Comparison of ENCODE assay signal across 7 cellular contexts in the genomic region with DNA sequence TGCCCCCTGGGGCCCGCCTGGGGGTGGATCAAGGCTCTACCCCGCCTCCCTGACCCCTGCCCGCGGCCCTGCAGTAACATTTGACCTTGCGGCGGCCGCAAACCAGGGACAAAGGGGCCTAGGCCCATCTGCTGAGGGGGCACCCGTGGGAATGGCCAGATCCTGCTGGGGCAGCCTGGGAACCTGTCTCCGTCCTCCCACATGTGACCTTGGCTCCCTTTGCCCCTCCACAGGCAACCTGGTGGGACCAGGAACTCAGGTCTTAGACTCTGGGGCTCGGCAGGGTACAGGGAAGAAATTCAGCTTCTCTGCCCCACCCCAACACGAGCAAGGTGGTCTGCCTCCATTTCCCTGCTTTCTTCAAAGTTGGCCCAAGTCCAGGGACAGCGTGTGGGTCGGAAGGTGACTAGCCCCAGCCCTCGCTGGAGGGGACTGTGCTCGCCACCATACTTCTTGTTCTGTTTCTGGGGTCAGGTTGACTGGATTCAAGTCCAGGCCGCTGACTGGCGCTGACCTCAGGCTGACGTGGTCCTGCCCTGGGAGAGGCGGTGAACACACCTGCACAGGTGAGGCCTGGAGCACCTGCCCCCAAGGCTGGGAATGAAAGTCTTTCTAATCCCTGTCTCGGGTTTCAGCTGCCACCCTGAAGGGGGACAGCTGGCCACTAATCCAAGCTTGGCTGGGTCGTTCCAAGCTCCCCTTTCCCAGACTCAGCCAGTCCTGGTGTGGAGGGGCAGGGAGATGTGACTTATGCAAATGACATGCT. TPM values are rescaled to one million over a fixed set of nuclear protein-coding genes. Genes with fewer than 3 reads are reported as not detected.
DNase-seq lines count a peak whose midpoint lies in the region; ATAC-seq and TF ChIP-seq lines count a peak whose summit lies in the region.
"Had no signal": no experiment of that assay in that cellular context is flagged by ENCODE, and none has a peak within 500 bp of the region (broad histone marks: within the 10 kb centered on the region; RNA-seq: fewer than 3 reads in every experiment).

No MANE protein-coding gene starts in this region.

- H3K36me3 Mint-ChIP-seq in CD4-positive, alpha-beta T cell (ENCODE audit: low read depth), result no peaks in the 10 kb centered on the region

- no peaks in the 10 kb centered on the region for H3K27me3 ChIP-seq in CD4-positive, alpha-beta T cell (ENCODE audit: control insufficient read depth, insufficient read depth, low read length)
- H3K27me3 ChIP-seq in iPS-18a (ENCODE audit: control insufficient read depth, insufficient read depth, low read length), result no peaks in the 10 kb centered on the region

- no peaks in the 10 kb centered on the region for H3K4me1 Mint-ChIP-seq in CD4-positive, alpha-beta T cell (ENCODE audit: low read depth)

- no peaks in the 10 kb centered on the region for H3K36me3 ChIP-seq in iPS-18a (ENCODE audit: control insufficient read depth, low read depth, low read length)

- H3K9me3 ChIP-seq in CD4-positive, alpha-beta T cell (ENCODE audit: control insufficient read depth, low read length), result no peaks in the 10 kb centered on the region
- H3K9me3 ChIP-seq in iPS-18a (ENCODE audit: control insufficient read depth, low read depth, low read length), result no peaks in the 10 kb centered on the region

- CTCF ChIA-PET in CD4-positive, alpha-beta T cell (lab: Charles Lee), result no interaction called here

- peaks cover 5% of the 10 kb centered on the region for H3K27me3 Mint-ChIP-seq in CD4-positive, alpha-beta T cell

- in situ Hi-C loops in GM13976 (cut with MboI; ENCODE audit: low sequenced_read_pairs, unreplicated experiment), result loop anchor here (25.0 kb wide), 1 partner anchor 186 kb away; no protein-coding TSS in a partner anchor

- peak overlapping the region; percentile 13 for H3K4me3 ChIP-seq in iPS-18a (ENCODE audit: low read length)

- H3K27ac Mint-ChIP-seq in CD4-positive, alpha-beta T cell, result no peak overlapping the region

- peaks cover 24% of the 10 kb centered on the region for H3K4me1 ChIP-seq in iPS-18a (ENCODE audit: control insufficient read depth, low read depth, low read length)

- H3K27ac ChIP-seq in CD4-positive, alpha-beta T cell (ENCODE audit: low read depth, low read length), result no peak overlapping the region
- peak overlapping the region; percentile 24 for H3K27ac ChIP-seq in iPS-18a (ENCODE audit: low read length)

- DNase-seq in CD4-positive, alpha-beta T cell, result no peak
- DNase-seq in NCI-H2196 (lab: John Stamatoyannopoulos, UW; ENCODE audit: unreplicated experiment) (peak; percentile 61), GM13976 (ENCODE audit: low spot score) (no peak), Right ventricle myocardium superior (no peak), NCI-H1048 (lab: John Stamatoyannopoulos, UW) (no peak)
- DNase-seq: T-helper 1 cell had no signal

- no peak for ATAC-seq in CD4-positive, alpha-beta T cell (ENCODE audit: poor library complexity)
- ATAC-seq in Right ventricle myocardium superior (ENCODE audit: poor library complexity), result no peak

- intact Hi-C loops in CD4-positive, alpha-beta T cell (cut with DNase I, micrococcal nuclease), result no loop called here
- intact Hi-C loops in Right ventricle myocardium superior (cut with DNase I), result no loop called here

- TF ChIP-seq CTCF in CD4-positive, alpha-beta T cell (IDR thresholded peaks at IDR 0.05), result no peak
- TF ChIP-seq CTCF in GM13976 (IDR thresholded peaks at IDR 0.05; ENCODE audit: borderline replicate concordance, control extremely low read depth, extremely low read depth, insufficient read depth, missing control alignments), result no peak

- H3K9ac ChIP-seq in iPS-18a (ENCODE audit: low read length), result peak overlapping the region; percentile 29

- H3K9me3 Mint-ChIP-seq in CD4-positive, alpha-beta T cell, result no peaks in the 10 kb centered on the region

- POLR2A ChIA-PET in CD4-positive, alpha-beta T cell (lab: Charles Lee), result no interaction called here

- peak overlapping the region; percentile 30 for H3K4me3 Mint-ChIP-seq in CD4-positive, alpha-beta T cell

RNA-seq across cellular contexts. Expression of a gene that starts 2.5 kb away (rescaled TPM):
- 1 to 10 TPM in 1 of 2 experiments, under 1 TPM in 1; 0.74 to 1.1 TPM for total RNA-seq in CD4-positive, alpha-beta T cell
- 77.3 TPM for total RNA-seq in Right ventricle myocardium superior

RNA-seq across cellular contexts. Expression of a gene that starts 16.4 kb away (rescaled TPM):
- not detected for total RNA-seq in CD4-positive, alpha-beta T cell
- total RNA-seq in Right ventricle myocardium superior, result 7.9 TPM

RNA-seq across cellular contexts. Expression of a gene that starts 19.0 kb away (rescaled TPM):
- 10 to 100 TPM; 56.2 to 63.5 TPM for total RNA-seq in CD4-positive, alpha-beta T cell
- total RNA-seq in Right ventricle myocardium superior, result 77.9 TPM

RNA-seq across cellular contexts. Expression of a gene that starts 22.2 kb away (rescaled TPM):
- total RNA-seq in CD4-positive, alpha-beta T cell, result 10 to 100 TPM; 20.5 to 22.2 TPM
- total RNA-seq in Right ventricle myocardium superior, result 22.4 TPM

RNA-seq across cellular contexts. Expression of a gene that starts 33.0 kb away (rescaled TPM):
- 10 to 100 TPM; 23.1 to 24.3 TPM for total RNA-seq in CD4-positive, alpha-beta T cell
- total RNA-seq in Right ventricle myocardium superior, result 30.7 TPM

Comparison
In these comparisons a context has a peak if more than half of its experiments do, and no peak if none do; other contexts are left out.
1. RNA of a gene that starts 2.5 kb away (total RNA-seq): 77.3 TPM in Right ventricle myocardium superior (single experiment); 0.74 to 1.1 TPM in CD4-positive, alpha-beta T cell; every median in the first group is over 10 times any median in the second.